ENCODE assay signal across 1 cellular context in the genomic region with DNA sequence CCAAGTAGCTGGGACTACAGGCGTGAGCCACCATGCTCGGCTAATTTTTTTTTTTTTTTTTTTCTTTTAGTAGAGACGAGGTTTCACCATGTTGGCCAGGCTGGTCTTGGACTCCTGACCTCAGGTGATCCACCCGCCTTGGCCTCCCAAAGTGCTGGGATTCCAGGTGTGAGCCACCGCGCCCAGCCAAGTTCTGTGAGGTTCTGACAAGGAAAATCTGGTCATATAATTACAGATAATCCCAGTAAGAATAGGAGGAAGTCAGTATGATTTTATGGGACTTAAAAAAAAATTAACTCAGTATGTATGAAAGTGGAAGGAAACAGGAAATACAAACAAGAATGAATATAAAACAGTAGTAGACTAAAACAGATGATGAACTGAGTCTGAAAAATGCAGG. TPM values are rescaled to one million over a fixed set of nuclear protein-coding genes. Genes with fewer than 3 reads are reported as not detected.
"Had no signal": no experiment of that assay in that cellular context is flagged by ENCODE, and none has a peak within 500 bp of the region (broad histone marks: within the 10 kb centered on the region; RNA-seq: fewer than 3 reads in every experiment).

No MANE protein-coding gene starts in this region.

RNA-seq across cellular contexts. Expression of a gene that starts 36.4 kb away (rescaled TPM):
- total RNA-seq: ascending aorta had no signal
